In the genomic region with DNA sequence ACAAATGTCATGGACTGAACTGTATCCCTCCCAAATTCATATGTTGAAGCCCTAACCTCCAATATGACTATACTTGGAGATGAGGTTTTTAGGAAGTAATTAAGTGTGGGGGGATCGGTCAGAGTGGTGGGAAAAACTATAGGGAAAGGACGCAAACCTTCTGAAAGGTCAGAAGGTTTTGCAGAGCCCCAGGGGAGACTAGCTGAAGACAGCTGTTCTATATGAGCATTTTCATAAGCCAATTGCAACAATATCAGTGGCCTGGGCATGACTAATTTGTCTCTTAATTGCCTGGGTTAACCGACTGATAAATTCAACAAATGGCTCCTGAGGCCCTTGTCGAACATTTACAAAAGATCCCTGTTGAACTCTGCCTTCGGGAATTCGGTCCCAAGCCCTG, we compare ENCODE assay signal across 10 cellular contexts. TPM values are rescaled to one million over a fixed set of nuclear protein-coding genes. Genes with fewer than 3 reads are reported as not detected.
DNase-seq lines count a peak whose midpoint lies in the region; FAIRE-seq and TF ChIP-seq lines count a peak whose summit lies in the region.
"Not testable (repeated sequence)": the region's sequence is repeated elsewhere in the genome, so short reads cannot be mapped to it uniquely, and the experiment has no call there.
"Had no signal": no experiment of that assay in that cellular context is flagged by ENCODE, and none has a peak within 500 bp of the region (broad histone marks: within the 10 kb centered on the region; RNA-seq: fewer than 3 reads in every experiment).

No MANE protein-coding gene starts in this region.

- peaks cover 41% of the 10 kb centered on the region for H3K4me1 ChIP-seq in KMS-11 (ENCODE audit: low read depth, poor library complexity, severe bottlenecking)
- not testable (repeated sequence) for H3K4me1 ChIP-seq in small intestine (ENCODE audit: control insufficient read depth in 2 of 2, insufficient read depth in 1 of 2, low read depth in 1 of 2, low read length in 1 of 2)

- H3K27ac ChIP-seq in KMS-11, result peak overlapping the region; percentile 98
- H3K27ac ChIP-seq in small intestine (ENCODE audit: low read depth in 1 of 2, low read length in 1 of 2), result not testable (repeated sequence)

- H3K9me3 ChIP-seq in small intestine (ENCODE audit: control insufficient read depth, low read depth), result not testable (repeated sequence)

- H3K9ac ChIP-seq in KMS-11, result not testable (repeated sequence)

- not testable (repeated sequence) for H2AFZ ChIP-seq in KMS-11 (ENCODE audit: low read depth)

- peak; percentile 67 for DNase-seq in NCI-H69 (lab: John Stamatoyannopoulos, UW)
- DNase-seq in RPMI7951 (ENCODE audit: low read depth), result peak; percentile 37
- peak; percentile 15 for DNase-seq in foreskin melanocyte
- DNase-seq in small intestine, result peak; percentile 66

- not testable (repeated sequence) for H3K27me3 ChIP-seq in KMS-11 (ENCODE audit: insufficient read depth, low read depth); small intestine (ENCODE audit: control insufficient read depth in 2 of 2, insufficient read depth in 2 of 2, low read length in 2 of 2)

- not testable (repeated sequence) for H3K4me3 ChIP-seq in KMS-11 (IDR thresholded peaks at IDR 0.05; ENCODE audit: insufficient read depth, low read depth, low read length); small intestine (ENCODE audit: low read depth in 1 of 2, low read length in 2 of 2)

- not testable (repeated sequence) for TF ChIP-seq CTCF in KMS-11 (conservative IDR thresholded peaks at IDR 0.05; ENCODE audit: low read depth, low read length)

- H3K36me3 ChIP-seq in KMS-11 (ENCODE audit: insufficient read depth); small intestine (ENCODE audit: control insufficient read depth in 2 of 2, insufficient read depth in 2 of 2, low read length in 2 of 2): not testable (repeated sequence)

- not testable (repeated sequence) for FAIRE-seq in small intestine (lab: Jason Lieb, UNC)

- 46 to 66% (median 59%) methylated on average over 6 of the region's 6 CpGs for WGBS in small intestine, 3 donors

- H3K4me2 ChIP-seq in KMS-11, result peak overlapping the region; percentile 46; the same call in 1 of the 2 replicates

- not testable (repeated sequence) for H3K79me2 ChIP-seq in KMS-11 (ENCODE audit: insufficient read depth, low read depth)

- not testable (repeated sequence) for H4K20me1 ChIP-seq in KMS-11 (ENCODE audit: insufficient read depth)

RNA-seq across cellular contexts. Expression of a gene that starts 35.1 kb away (rescaled TPM):
- 0.49 TPM in 1 of 2 replicates, not detected in the other for total RNA-seq in RPMI7951 (2014; rRNA removed; shearing (Covaris generic))
- polyA plus RNA-seq in small intestine, result not detected
- total RNA-seq: A673; CD4-positive, alpha-beta memory T cell; CD4-positive, CD25-positive, alpha-beta regulatory T cell; CD8-positive, alpha-beta memory T cell had no signal
- polyA plus RNA-seq: CD14-positive monocyte; CD4-positive, alpha-beta memory T cell; CD4-positive, CD25-positive, alpha-beta regulatory T cell; CD8-positive, alpha-beta memory T cell had no signal

Comparison
In these comparisons a context has a peak if more than half of its experiments do, and no peak if none do; other contexts are left out.
1. DNase-seq: peak in every context shown above with its lines; median percentile 67 in NCI-H69; 66 in small intestine; 37 in RPMI7951; 15 in foreskin melanocyte.